Comparison of ENCODE assay signal across 8 cellular contexts in the genomic region with DNA sequence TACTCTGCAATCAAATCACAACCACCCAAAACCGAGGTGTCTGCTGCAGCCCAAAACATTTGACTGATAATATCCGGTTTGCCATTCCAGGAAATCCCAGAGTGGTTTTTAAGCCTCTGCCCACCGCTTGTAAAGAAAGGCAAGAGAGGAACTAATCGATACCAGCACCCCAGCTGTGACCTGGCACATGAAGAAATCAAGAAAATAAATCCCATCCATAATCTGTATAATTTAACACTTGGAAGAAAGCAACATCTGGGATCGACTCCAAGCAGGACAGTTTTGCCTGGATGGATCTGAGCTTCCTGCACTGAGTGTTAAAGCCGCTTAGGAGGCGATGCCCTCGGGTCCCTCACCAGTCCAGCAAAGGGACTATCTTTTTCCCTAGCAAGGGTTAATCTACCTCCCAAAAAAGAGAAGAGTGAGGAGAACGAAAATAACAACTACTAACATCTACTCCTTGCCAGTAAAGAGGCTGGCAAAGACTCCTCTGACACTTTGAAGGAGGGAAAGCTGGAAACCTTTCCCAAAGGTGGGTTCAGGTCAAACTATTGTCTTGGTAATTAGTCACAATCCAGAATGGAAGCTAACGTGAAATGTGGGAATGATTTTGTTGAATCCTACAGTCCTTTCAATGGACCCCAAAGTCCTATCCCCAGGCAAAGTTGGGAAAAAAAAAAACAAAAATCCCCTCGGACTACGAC. TPM values are rescaled to one million over a fixed set of nuclear protein-coding genes. Genes with fewer than 3 reads are reported as not detected.
A peak's percentile ranks its signal among the peaks of the same experiment; 100 is the strongest.
DNase-seq lines count a peak whose midpoint lies in the region; ATAC-seq and TF ChIP-seq lines count a peak whose summit lies in the region.

No MANE protein-coding gene starts in this region.

- DNase-seq in Daoy (ENCODE audit: low read depth) (peak; percentile 61), NCI-H2081 treated with DMSO at 0.1 percent for 48 hours (lab: John Stamatoyannopoulos, UW) (peak; percentile 26), MCF 10A (ENCODE audit: unreplicated experiment) (peak; percentile 35), mesenchymal stem cell (peak; percentile 38), upper lobe of left lung (no peak), DMS153 (lab: John Stamatoyannopoulos, UW) (no peak)

- no peak for TF ChIP-seq CTCF in MCF 10A (IDR thresholded peaks at IDR 0.05; ENCODE audit: unreplicated experiment)
- TF ChIP-seq CTCF in upper lobe of left lung (IDR thresholded peaks at IDR 0.05) = no peak

- H3K4me1 ChIP-seq in mesenchymal stem cell (ENCODE audit: control insufficient read depth, insufficient read depth, low read depth, low read length) = peaks cover 2% of the 10 kb centered on the region
- peaks cover 24 to 43% (median 32%) of the 10 kb centered on the region in 4 donors for H3K4me1 ChIP-seq in upper lobe of left lung

- H4K8ac ChIP-seq in mesenchymal stem cell (ENCODE audit: low read length) = no peak overlapping the region

- no peaks in the 10 kb centered on the region for H3K27me3 Mint-ChIP-seq in MCF 10A (ENCODE audit: insufficient read depth, unreplicated experiment)

- H4K91ac ChIP-seq in mesenchymal stem cell (ENCODE audit: low read length) = no peak overlapping the region

- no peak overlapping the region for H2AK5ac ChIP-seq in mesenchymal stem cell (ENCODE audit: low read length, severe bottlenecking)

- H3K4me1 Mint-ChIP-seq in MCF 10A (ENCODE audit: insufficient read depth, unreplicated experiment) = peaks cover 34% of the 10 kb centered on the region

- H3K9me3 Mint-ChIP-seq in MCF 10A (ENCODE audit: unreplicated experiment) = no peaks in the 10 kb centered on the region

- no peak overlapping the region for H3K23ac ChIP-seq in mesenchymal stem cell (ENCODE audit: low read length in 2 of 2)

- peak overlapping the region; percentile 57 for H3K4me2 ChIP-seq in mesenchymal stem cell (ENCODE audit: low read length, poor library complexity, severe bottlenecking)

- peak overlapping the region; percentile 47 for H3K27ac ChIP-seq in mesenchymal stem cell (ENCODE audit: low read length, poor library complexity, severe bottlenecking)
- H3K27ac ChIP-seq in upper lobe of left lung = peak overlapping the region; percentile 87 to 90 (median 88)

- H3K18ac ChIP-seq in mesenchymal stem cell (ENCODE audit: low read depth in 1 of 2, low read length in 2 of 2) = peak overlapping the region in 1 of 2 experiments; percentile 32

- H3K9me3 ChIP-seq in mesenchymal stem cell (ENCODE audit: control insufficient read depth, low read length) = no peaks in the 10 kb centered on the region
- H3K9me3 ChIP-seq in upper lobe of left lung = no peaks in the 10 kb centered on the region

- peak overlapping the region; percentile 94 for H3K27ac Mint-ChIP-seq in MCF 10A (ENCODE audit: low read depth, unreplicated experiment)

- peak overlapping the region in 1 of 2 experiments; percentile 83 for H3K4ac ChIP-seq in mesenchymal stem cell (ENCODE audit: low read depth in 1 of 2, low read length in 2 of 2)

- no peak overlapping the region for H2BK12ac ChIP-seq in mesenchymal stem cell (ENCODE audit: low read length in 2 of 2)

- no TSS peak for BruUV-seq in MCF 10A (replicated peaks; lab: Mats Ljungman, UMichigan)

- peak overlapping the region; percentile 90 for H3K9ac ChIP-seq in mesenchymal stem cell (ENCODE audit: low read length)

- 2% methylated on average over 8 of the region's 12 CpGs for WGBS in mesenchymal stem cell
- WGBS in upper lobe of left lung, 2 donors = 2 to 3% methylated on average over 12 of the region's 12 CpGs

- peak overlapping the region in 1 of 2 experiments; percentile 38 for H3K14ac ChIP-seq in mesenchymal stem cell (ENCODE audit: low read length in 2 of 2)

- H3K27me3 ChIP-seq in mesenchymal stem cell (ENCODE audit: control insufficient read depth in 1 of 2, insufficient read depth in 1 of 2, low read length in 2 of 2) (no peaks in the 10 kb centered on the region), upper lobe of left lung (no peaks in the 10 kb centered on the region)

- H2BK120ac ChIP-seq in mesenchymal stem cell (ENCODE audit: low read depth, low read length) = no peak overlapping the region

- ATAC-seq in upper lobe of left lung (ENCODE audit: low FRiP score in 2 of 2) (no peak), GM18909 (IDR thresholded peaks at IDR 0.05; ENCODE audit: poor library complexity, unreplicated experiment) (no peak), GM21786 (IDR thresholded peaks at IDR 0.05; ENCODE audit: unreplicated experiment) (no peak)

- H3K36me3 ChIP-seq in mesenchymal stem cell (ENCODE audit: control insufficient read depth in 1 of 2, insufficient read depth in 2 of 2, low read depth in 1 of 2, low read length in 2 of 2) = no peaks in the 10 kb centered on the region
- H3K36me3 ChIP-seq in upper lobe of left lung = no peaks in the 10 kb centered on the region

- peak overlapping the region; percentile 91 for H3K4me3 Mint-ChIP-seq in MCF 10A (ENCODE audit: unreplicated experiment)

- H2BK15ac ChIP-seq in mesenchymal stem cell (ENCODE audit: low read depth, poor library complexity, severe bottlenecking) = peak overlapping the region; percentile 49

- CTCF ChIA-PET in MCF 10A (lab: Yijun Ruan, JAX) = interaction anchor here (0.5 to 1.9 kb wide), 12 partner anchors 11 to 468 kb away, joined by 3 to 11 read pairs (median 4); no protein-coding TSS in a partner anchor

- peak overlapping the region; percentile 50 to 93 for H3K4me3 ChIP-seq in mesenchymal stem cell (ENCODE audit: insufficient read depth in 1 of 2, low read depth in 1 of 2, low read length in 2 of 2)
- H3K4me3 ChIP-seq in upper lobe of left lung = peak overlapping the region; percentile 75 to 97 (median 85)

- no peak for TF ChIP-seq POLR2A in upper lobe of left lung (IDR thresholded peaks at IDR 0.05)

- H3K79me1 ChIP-seq in mesenchymal stem cell (replicated peaks; ENCODE audit: low read length, poor library complexity, severe bottlenecking) = no peaks in the 10 kb centered on the region

- no peak for TF ChIP-seq EP300 in upper lobe of left lung (IDR thresholded peaks at IDR 0.05)

- intact Hi-C loops in MCF 10A (cut with micrococcal nuclease) = loop anchor here (2.0 to 5.0 kb wide), 3 partner anchors 247 to 442 kb away; a partner anchor contains a TSS

- POLR2A ChIA-PET in MCF 10A (lab: Yijun Ruan, JAX) = interaction anchor here (0.6 to 7.0 kb wide), 19 partner anchors 9 to 782 kb away, joined by 3 to 126 read pairs (median 3); a partner anchor contains a TSS

- H3K36me3 Mint-ChIP-seq in MCF 10A (ENCODE audit: insufficient read depth, unreplicated experiment) = no peaks in the 10 kb centered on the region

- no peak overlapping the region for H2AFZ ChIP-seq in mesenchymal stem cell (ENCODE audit: low read depth, low read length)

- H2BK5ac ChIP-seq in mesenchymal stem cell (ENCODE audit: low read depth, low read length, poor library complexity, severe bottlenecking) = no peak overlapping the region

RNA-seq across cellular contexts. Expression of a gene that starts 2.0 kb away (rescaled TPM):
- 10.7 and 17.2 TPM in 2 replicates for total RNA-seq in Daoy (2014; rRNA removed; shearing (Covaris generic))
- total RNA-seq in MCF 10A (2022) = 28.0 and 31.4 TPM in 2 replicates
- 7.2 TPM for polyA plus RNA-seq in mesenchymal stem cell (2013, experiment 1 of 2)
- 5.7 TPM for polyA plus RNA-seq in mesenchymal stem cell (2013, experiment 2 of 2)
- total RNA-seq in upper lobe of left lung = 100 to 1,000 TPM in 3 of 6 donors, 10 to 100 TPM in 3; 53.6 to 166 (median 100) TPM

RNA-seq across cellular contexts. Expression of a gene that starts 2.3 kb away (rescaled TPM):
- 40.4 and 52.1 TPM in 2 replicates for total RNA-seq in Daoy (2014; rRNA removed; shearing (Covaris generic))
- total RNA-seq in MCF 10A (2022) = 17.1 and 19.9 TPM in 2 replicates
- 26.1 TPM for polyA plus RNA-seq in mesenchymal stem cell (2013, experiment 1 of 2)
- polyA plus RNA-seq in mesenchymal stem cell (2013, experiment 2 of 2) = 27.1 TPM
- total RNA-seq in upper lobe of left lung = 10 to 100 TPM; 20.8 to 63.1 (median 34.8) TPM

Comparison
In these comparisons a context has a peak if more than half of its experiments do, and no peak if none do; other contexts are left out.
1. DNase-seq: peak in Daoy (single experiment), NCI-H2081 treated with DMSO at 0.1 percent for 48 hours (single experiment), MCF 10A (single experiment) and mesenchymal stem cell (single experiment); none in upper lobe of left lung (0 of 2) and DMS153 (single experiment).